ENCODE assay signal across 13 cellular contexts in genomic region chr5:40112875-40113274, GRCh38.
"Had no signal": no experiment of that assay in that cellular context is flagged by ENCODE, and none has a peak within 500 bp of the region (broad histone marks: within the 10 kb centered on the region; RNA-seq: fewer than 3 reads in every experiment).

No MANE protein-coding gene starts in this region.

- H3K4me3 ChIP-seq: dorsolateral prefrontal cortex, left lung, right lobe of liver, upper lobe of right lung had no signal

- H3K27me3 ChIP-seq: dorsolateral prefrontal cortex, left lung, right lobe of liver, upper lobe of right lung had no signal

- H3K9me3 ChIP-seq: left lung, right lobe of liver, upper lobe of right lung had no signal

- DNase-seq: activated CD4-positive, alpha-beta memory T cell treated with anti-CD3 and anti-CD28 coated beads, Interleukin-2, amount 10 ng/mL, durations not matched to agents 7 days and 5 days; activated CD4-positive, alpha-beta T cell treated with anti-CD3 and anti-CD28 coated beads for 36 hours; activated naive CD4-positive, alpha-beta T cell treated with anti-CD3 and anti-CD28 coated beads for 36 hours; activated T-cell treated with anti-CD3 and anti-CD28 coated beads, Interleukin-2, amount 50 U/mL, for 1 hour; anterior cingulate cortex; central memory CD4-positive, alpha-beta T cell; dorsolateral prefrontal cortex; head of caudate nucleus; left lung; right lobe of liver; stimulated activated naive B cell treated with anti-CD40 and anti-IgM and Interleukin-4, amounts not matched to agents 10 μg/mL and 1 μg/mL and 100 μg/mL, for 72 hours; upper lobe of right lung had no signal

- H3K36me3 ChIP-seq: left lung, right lobe of liver, upper lobe of right lung had no signal

- H3K4me1 ChIP-seq: left lung had no signal

- ATAC-seq: activated CD4-positive, alpha-beta T cell treated with anti-CD3 and anti-CD28 coated beads for 36 hours; left lung; right lobe of liver; stimulated activated naive B cell treated with anti-CD40 and anti-IgM and Interleukin-4, amounts not matched to agents 10 μg/mL and 1 μg/mL and 100 μg/mL, for 72 hours; upper lobe of right lung; WTC11 had no signal
